Comparison of ENCODE assay signal across 1 cellular context in the genomic region with DNA sequence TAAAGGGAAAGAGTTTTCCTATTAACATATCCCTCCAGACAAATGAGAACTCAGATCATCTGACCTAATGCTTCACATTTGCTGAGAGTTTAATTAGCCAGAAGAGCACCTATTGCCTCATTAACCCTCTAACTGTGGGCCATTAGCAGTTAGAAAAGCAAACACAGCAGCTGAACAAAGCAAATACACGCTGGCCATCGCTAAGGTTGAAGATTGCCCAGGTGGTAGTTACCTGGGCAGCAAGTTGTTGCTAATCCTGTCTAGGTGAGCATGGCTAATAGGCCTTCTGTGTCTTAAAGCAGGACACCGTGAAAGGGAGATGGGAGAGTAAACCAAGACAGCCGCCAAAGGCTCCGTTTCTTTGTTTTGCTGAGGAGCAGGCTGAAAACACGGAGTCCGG.
TF ChIP-seq lines count a peak whose summit lies in the region.

No MANE protein-coding gene starts in this region.

TF ChIP-seq in H1, 55 proteins besides CTCF, POLR2A, EP300 and RAD21:
- TF ChIP-seq FOSL1 (IDR thresholded peaks at IDR 0.05; ENCODE audit: insufficient read depth, low read depth, low read length) = no peak
- no peak for TF ChIP-seq RNF2 (IDR thresholded peaks at IDR 0.05; ENCODE audit: borderline replicate concordance, low read depth, low read length, missing control alignments, poor library complexity, severe bottlenecking)
- no peak for TF ChIP-seq NRF1 (IDR thresholded peaks at IDR 0.05; ENCODE audit: low read depth, low read length)
- TF ChIP-seq, protein P1, sequence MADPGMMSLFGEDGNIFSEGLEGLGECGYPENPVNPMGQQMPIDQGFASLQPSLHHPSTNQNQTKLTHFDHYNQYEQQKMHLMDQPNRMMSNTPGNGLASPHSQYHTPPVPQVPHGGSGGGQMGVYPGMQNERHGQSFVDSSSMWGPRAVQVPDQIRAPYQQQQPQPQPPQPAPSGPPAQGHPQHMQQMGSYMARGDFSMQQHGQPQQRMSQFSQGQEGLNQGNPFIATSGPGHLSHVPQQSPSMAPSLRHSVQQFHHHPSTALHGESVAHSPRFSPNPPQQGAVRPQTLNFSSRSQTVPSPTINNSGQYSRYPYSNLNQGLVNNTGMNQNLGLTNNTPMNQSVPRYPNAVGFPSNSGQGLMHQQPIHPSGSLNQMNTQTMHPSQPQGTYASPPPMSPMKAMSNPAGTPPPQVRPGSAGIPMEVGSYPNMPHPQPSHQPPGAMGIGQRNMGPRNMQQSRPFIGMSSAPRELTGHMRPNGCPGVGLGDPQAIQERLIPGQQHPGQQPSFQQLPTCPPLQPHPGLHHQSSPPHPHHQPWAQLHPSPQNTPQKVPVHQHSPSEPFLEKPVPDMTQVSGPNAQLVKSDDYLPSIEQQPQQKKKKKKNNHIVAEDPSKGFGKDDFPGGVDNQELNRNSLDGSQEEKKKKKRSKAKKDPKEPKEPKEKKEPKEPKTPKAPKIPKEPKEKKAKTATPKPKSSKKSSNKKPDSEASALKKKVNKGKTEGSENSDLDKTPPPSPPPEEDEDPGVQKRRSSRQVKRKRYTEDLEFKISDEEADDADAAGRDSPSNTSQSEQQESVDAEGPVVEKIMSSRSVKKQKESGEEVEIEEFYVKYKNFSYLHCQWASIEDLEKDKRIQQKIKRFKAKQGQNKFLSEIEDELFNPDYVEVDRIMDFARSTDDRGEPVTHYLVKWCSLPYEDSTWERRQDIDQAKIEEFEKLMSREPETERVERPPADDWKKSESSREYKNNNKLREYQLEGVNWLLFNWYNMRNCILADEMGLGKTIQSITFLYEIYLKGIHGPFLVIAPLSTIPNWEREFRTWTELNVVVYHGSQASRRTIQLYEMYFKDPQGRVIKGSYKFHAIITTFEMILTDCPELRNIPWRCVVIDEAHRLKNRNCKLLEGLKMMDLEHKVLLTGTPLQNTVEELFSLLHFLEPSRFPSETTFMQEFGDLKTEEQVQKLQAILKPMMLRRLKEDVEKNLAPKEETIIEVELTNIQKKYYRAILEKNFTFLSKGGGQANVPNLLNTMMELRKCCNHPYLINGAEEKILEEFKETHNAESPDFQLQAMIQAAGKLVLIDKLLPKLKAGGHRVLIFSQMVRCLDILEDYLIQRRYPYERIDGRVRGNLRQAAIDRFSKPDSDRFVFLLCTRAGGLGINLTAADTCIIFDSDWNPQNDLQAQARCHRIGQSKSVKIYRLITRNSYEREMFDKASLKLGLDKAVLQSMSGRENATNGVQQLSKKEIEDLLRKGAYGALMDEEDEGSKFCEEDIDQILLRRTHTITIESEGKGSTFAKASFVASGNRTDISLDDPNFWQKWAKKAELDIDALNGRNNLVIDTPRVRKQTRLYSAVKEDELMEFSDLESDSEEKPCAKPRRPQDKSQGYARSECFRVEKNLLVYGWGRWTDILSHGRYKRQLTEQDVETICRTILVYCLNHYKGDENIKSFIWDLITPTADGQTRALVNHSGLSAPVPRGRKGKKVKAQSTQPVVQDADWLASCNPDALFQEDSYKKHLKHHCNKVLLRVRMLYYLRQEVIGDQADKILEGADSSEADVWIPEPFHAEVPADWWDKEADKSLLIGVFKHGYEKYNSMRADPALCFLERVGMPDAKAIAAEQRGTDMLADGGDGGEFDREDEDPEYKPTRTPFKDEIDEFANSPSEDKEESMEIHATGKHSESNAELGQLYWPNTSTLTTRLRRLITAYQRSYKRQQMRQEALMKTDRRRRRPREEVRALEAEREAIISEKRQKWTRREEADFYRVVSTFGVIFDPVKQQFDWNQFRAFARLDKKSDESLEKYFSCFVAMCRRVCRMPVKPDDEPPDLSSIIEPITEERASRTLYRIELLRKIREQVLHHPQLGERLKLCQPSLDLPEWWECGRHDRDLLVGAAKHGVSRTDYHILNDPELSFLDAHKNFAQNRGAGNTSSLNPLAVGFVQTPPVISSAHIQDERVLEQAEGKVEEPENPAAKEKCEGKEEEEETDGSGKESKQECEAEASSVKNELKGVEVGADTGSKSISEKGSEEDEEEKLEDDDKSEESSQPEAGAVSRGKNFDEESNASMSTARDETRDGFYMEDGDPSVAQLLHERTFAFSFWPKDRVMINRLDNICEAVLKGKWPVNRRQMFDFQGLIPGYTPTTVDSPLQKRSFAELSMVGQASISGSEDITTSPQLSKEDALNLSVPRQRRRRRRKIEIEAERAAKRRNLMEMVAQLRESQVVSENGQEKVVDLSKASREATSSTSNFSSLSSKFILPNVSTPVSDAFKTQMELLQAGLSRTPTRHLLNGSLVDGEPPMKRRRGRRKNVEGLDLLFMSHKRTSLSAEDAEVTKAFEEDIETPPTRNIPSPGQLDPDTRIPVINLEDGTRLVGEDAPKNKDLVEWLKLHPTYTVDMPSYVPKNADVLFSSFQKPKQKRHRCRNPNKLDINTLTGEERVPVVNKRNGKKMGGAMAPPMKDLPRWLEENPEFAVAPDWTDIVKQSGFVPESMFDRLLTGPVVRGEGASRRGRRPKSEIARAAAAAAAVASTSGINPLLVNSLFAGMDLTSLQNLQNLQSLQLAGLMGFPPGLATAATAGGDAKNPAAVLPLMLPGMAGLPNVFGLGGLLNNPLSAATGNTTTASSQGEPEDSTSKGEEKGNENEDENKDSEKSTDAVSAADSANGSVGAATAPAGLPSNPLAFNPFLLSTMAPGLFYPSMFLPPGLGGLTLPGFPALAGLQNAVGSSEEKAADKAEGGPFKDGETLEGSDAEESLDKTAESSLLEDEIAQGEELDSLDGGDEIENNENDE (IDR thresholded peaks at IDR 0.05; ENCODE audit: insufficient replicate concordance, low read length) = no peak
- no peak for TF ChIP-seq RFX5 (IDR thresholded peaks at IDR 0.05; ENCODE audit: borderline replicate concordance, low read depth, low read length)
- no peak for TF ChIP-seq TCF12 (IDR thresholded peaks at IDR 0.05; ENCODE audit: low read depth, low read length)
- no peak for TF ChIP-seq E2F6 (IDR thresholded peaks at IDR 0.05)
- TF ChIP-seq HDAC6 (IDR thresholded peaks at IDR 0.05; ENCODE audit: low read depth, low read length) = no peak
